In genomic region chr3:57692404-57693191, GRCh38 we compare ENCODE assay signal across 8 cellular contexts. TPM values are rescaled to one million over a fixed set of nuclear protein-coding genes. Genes with fewer than 3 reads are reported as not detected.
A peak's percentile ranks its signal among the peaks of the same experiment; 100 is the strongest.
DNase-seq lines count a peak whose midpoint lies in the region; ATAC-seq and TF ChIP-seq lines count a peak whose summit lies in the region.

Gene DENND6A (minus strand): TSS chr3:57693077. CDS start chr3:57693018, 59 bp downstream.

- no peaks in the 10 kb centered on the region for H3K27me3 ChIP-seq in breast epithelium
- H3K27me3 ChIP-seq in iPS-20b (ENCODE audit: insufficient read depth, low read length): no peaks in the 10 kb centered on the region

- TF ChIP-seq POLR2A in breast epithelium (IDR thresholded peaks at IDR 0.05): peak; percentile 96

- no peaks in the 10 kb centered on the region for H3K9me3 ChIP-seq in breast epithelium
- no peaks in the 10 kb centered on the region for H3K9me3 ChIP-seq in iPS-20b (ENCODE audit: insufficient read depth, low read depth, low read length)

- H3K4me1 ChIP-seq in breast epithelium: no peaks in the 10 kb centered on the region
- peaks cover 15% of the 10 kb centered on the region; the same call in 1 of the 2 replicates for H3K4me1 ChIP-seq in iPS-20b (ENCODE audit: insufficient read depth, low read length)

- peak within 1 kb of the TSS; percentile 94 for H3K9ac ChIP-seq in iPS-20b (ENCODE audit: low read depth, low read length)

- intact Hi-C loops in breast epithelium (cut with DNase I; ENCODE audit: low total_unique reads): loop anchor here (5.0 kb wide), 1 partner anchor 65 kb away; the partner anchor contains the start of gene SLMAP

- H3K36me3 ChIP-seq in breast epithelium (no peaks in the 10 kb centered on the region), iPS-20b (ENCODE audit: insufficient read depth, low read depth, low read length) (no peaks in the 10 kb centered on the region)

- TF ChIP-seq CTCF in VCaP (conservative IDR thresholded peaks at IDR 0.05) (no peak), breast epithelium (IDR thresholded peaks at IDR 0.05) (peak in 1 of 3 donors; percentile 26)

- H3K4me3 ChIP-seq in breast epithelium (peak within 1 kb of the TSS; percentile 90 to 99 (median 95)), iPS-20b (ENCODE audit: low read length) (peak within 1 kb of the TSS; percentile 98), skin epidermis (peak within 1 kb of the TSS; percentile 67 to 99 (median 85))

- in situ Hi-C loops in ACHN (cut with HindIII; ENCODE audit: low pct_ligation_motif_present, low pct_unique_long_range_greater_than_20kb, low sequenced_read_pairs): no loop called here

- DNase-seq in ACHN (peak; percentile 89), NCI-H2196 treated with DMSO at 0.1 percent for 48 hours (lab: John Stamatoyannopoulos, UW; ENCODE audit: unreplicated experiment) (peak; percentile 39), breast epithelium (ENCODE audit: low spot score in 2 of 2) (peak; percentile 95 to 96)

- ATAC-seq in GM18868 (IDR thresholded peaks at IDR 0.05; ENCODE audit: unreplicated experiment) (peak; percentile 82), HG03103 (IDR thresholded peaks at IDR 0.05; ENCODE audit: low read depth, unreplicated experiment) (peak; percentile 70)

- H3K27ac ChIP-seq in VCaP (peak within 1 kb of the TSS; percentile 96), breast epithelium (peak within 1 kb of the TSS; percentile 98 to 99), iPS-20b (ENCODE audit: low read length) (peak within 1 kb of the TSS; percentile 97), skin epidermis (peak within 1 kb of the TSS; percentile 88 to 99 (median 97))

RNA-seq across cellular contexts. Expression of gene DENND6A, which starts in this region (rescaled TPM):
- total RNA-seq in breast epithelium: 10 to 100 TPM; 33.1 to 56.2 (median 38.0) TPM

Comparison
In these comparisons a context has a peak if more than half of its experiments do, and no peak if none do; other contexts are left out.
1. Peak in every context shown above with its lines: DNase-seq, ATAC-seq, H3K4me3 ChIP-seq and H3K27ac ChIP-seq.
2. DNase-seq: peak in every context shown above with its lines; median percentile 96 in breast epithelium; 89 in ACHN; 39 in NCI-H2196 treated with DMSO at 0.1 percent for 48 hours.